Comparison of ENCODE assay signal across 8 cellular contexts in genomic region chr3:143972155-143972494, GRCh38. TPM values are rescaled to one million over a fixed set of nuclear protein-coding genes. Genes with fewer than 3 reads are reported as not detected.
DNase-seq lines count a peak whose midpoint lies in the region; ATAC-seq, FAIRE-seq and TF ChIP-seq lines count a peak whose summit lies in the region.

No MANE protein-coding gene starts in this region.

- H3K9ac ChIP-seq in HUES64 (ENCODE audit: low read depth, low read length), result peak overlapping the region; percentile 88

- H3K27ac ChIP-seq in ACC112 (ENCODE audit: low read depth, low read length), result peak overlapping the region; percentile 85
- H3K27ac ChIP-seq in HUES64 (ENCODE audit: low read depth, low read length), result peak overlapping the region; percentile 96
- peak overlapping the region; percentile 98 for H3K27ac ChIP-seq in lung (ENCODE audit: low read depth in 1 of 2, low read length in 1 of 2)
- H3K27ac ChIP-seq in transverse colon, result peak overlapping the region; percentile 95 to 100 (median 98)

- DNase-seq in cardiac fibroblast (ENCODE audit: low read depth in 2 of 2), result peak in 1 of 2 donors; percentile 73
- DNase-seq in lung (ENCODE audit: low spot score), result no peak
- no peak for DNase-seq in transverse colon
- no peak for DNase-seq in GM12891 (ENCODE audit: insufficient read length, low spot score)

- no peaks in the 10 kb centered on the region for H3K36me3 ChIP-seq in ACC112 (ENCODE audit: insufficient read depth, low read length)
- H3K36me3 ChIP-seq in HUES64 (ENCODE audit: insufficient read depth, low read length), result no peaks in the 10 kb centered on the region
- H3K36me3 ChIP-seq in lung (ENCODE audit: control insufficient read depth in 2 of 2, insufficient read depth in 2 of 2, low read length in 2 of 2), result no peaks in the 10 kb centered on the region
- no peaks in the 10 kb centered on the region for H3K36me3 ChIP-seq in transverse colon

- intact Hi-C loops in transverse colon (cut with DNase I; ENCODE audit: low total_unique reads), result loop anchor here (10.0 kb wide), 1 partner anchor 303 kb away; no protein-coding TSS in a partner anchor

- H3K79me2 ChIP-seq in ACC112 (ENCODE audit: control insufficient read depth, insufficient read depth, low read length, unreplicated experiment), result peaks cover 48% of the 10 kb centered on the region

- TF ChIP-seq POLR2A in transverse colon (IDR thresholded peaks at IDR 0.05) (no peak), GM12891 (IDR thresholded peaks at IDR 0.05; ENCODE audit: low read depth, low read length) (no peak)

- WGBS in HUES64, result under 1% methylated on average over 40 of the region's 40 CpGs
- WGBS in lung, 2 donors, result 1% methylated on average over 31 to 40 of the region's 40 CpGs
- WGBS in transverse colon (ENCODE audit: low coverage in 1 of 2), 2 donors, result 0% methylated on average over 24 of the region's 40 CpGs; no CpG with 5 or more reads in 1 of the 2 donors

- no peak for TF ChIP-seq EP300 in transverse colon (IDR thresholded peaks at IDR 0.05; ENCODE audit: low read depth)

- H3K4me3 ChIP-seq in ACC112 (ENCODE audit: low read depth, low read length), result peak overlapping the region; percentile 95
- peak overlapping the region; percentile 98 for H3K4me3 ChIP-seq in HUES64 (ENCODE audit: low read length)
- H3K4me3 ChIP-seq in cardiac fibroblast (replicated peaks in 1 of 2; ENCODE audit: low read depth in 2 of 2, low read length in 2 of 2), result peak overlapping the region; percentile 76 to 99
- peak overlapping the region; percentile 80 for H3K4me3 ChIP-seq in lung
- H3K4me3 ChIP-seq in transverse colon, result peak overlapping the region; percentile 63 to 81 (median 78)

- TF ChIP-seq CTCF in cardiac fibroblast (IDR thresholded peaks at IDR 0.05; ENCODE audit: low read depth, low read length) (no peak), lung (IDR thresholded peaks at IDR 0.05; ENCODE audit: control extremely low read depth, extremely low read depth) (no peak), transverse colon (IDR thresholded peaks at IDR 0.05) (no peak)

- in situ Hi-C loops in transverse colon (cut with MboI; ENCODE audit: low pct_ligation_motif_present in 1 of 4, low pct_unique_long_range_greater_than_20kb in 1 of 4, low sequenced_read_pairs in 3 of 4), result loop anchor here in 1 of 4 donors (25.0 kb wide), 1 partner anchor 210 kb away; no protein-coding TSS in a partner anchor

- no peak overlapping the region for H2AFZ ChIP-seq in ACC112 (ENCODE audit: low read length, unreplicated experiment)

- H3K27me3 ChIP-seq in ACC112 (ENCODE audit: insufficient read depth, low read length), result no peaks in the 10 kb centered on the region
- H3K27me3 ChIP-seq in HUES64 (ENCODE audit: insufficient read depth, low read length), result no peaks in the 10 kb centered on the region
- H3K27me3 ChIP-seq in lung (ENCODE audit: control insufficient read depth, insufficient read depth), result no peaks in the 10 kb centered on the region
- H3K27me3 ChIP-seq in transverse colon, result no peaks in the 10 kb centered on the region

- ATAC-seq in lung (ENCODE audit: insufficient read depth, low FRiP score) (no peak), GM18873 (IDR thresholded peaks at IDR 0.05; ENCODE audit: low FRiP score, unreplicated experiment) (no peak), HG03139 (IDR thresholded peaks at IDR 0.05; ENCODE audit: unreplicated experiment) (no peak)

- FAIRE-seq in GM12891 (lab: Jason Lieb, UNC), result no peak

- H3K9me3 ChIP-seq in HUES64 (ENCODE audit: insufficient read depth, low read depth, low read length), result no peaks in the 10 kb centered on the region
- no peaks in the 10 kb centered on the region for H3K9me3 ChIP-seq in lung (ENCODE audit: control insufficient read depth in 2 of 2, insufficient read depth in 1 of 2, low read length in 1 of 2)
- no peaks in the 10 kb centered on the region for H3K9me3 ChIP-seq in transverse colon

- H3K4me1 ChIP-seq in ACC112 (ENCODE audit: control insufficient read depth, insufficient read depth, low read length, unreplicated experiment) (peaks cover 16% of the 10 kb centered on the region), HUES64 (ENCODE audit: insufficient read depth, low read length) (peaks cover 38% of the 10 kb centered on the region), lung (ENCODE audit: control insufficient read depth in 2 of 2, insufficient read depth in 2 of 2, low read length in 2 of 2) (peaks cover 0 to 1% of the 10 kb centered on the region in 2 donors), transverse colon (peaks cover 0 to 40% (median 18%) of the 10 kb centered on the region in 4 donors)

TF ChIP-seq in GM12891, 5 proteins besides CTCF, POLR2A, EP300 and RAD21:
- TF ChIP-seq TAF1 (IDR thresholded peaks at IDR 0.05; ENCODE audit: low read depth, low read length) (no peak), PAX5 (IDR thresholded peaks at IDR 0.05; ENCODE audit: insufficient read depth, low read length, severe bottlenecking) (no peak), POU2F2 (IDR thresholded peaks at IDR 0.05; ENCODE audit: low read depth, low read length) (no peak), POLR2AphosphoS5 (IDR thresholded peaks at IDR 0.05; ENCODE audit: low read depth, low read length) (no peak), SPI1 (IDR thresholded peaks at IDR 0.05; ENCODE audit: low read depth, low read length) (no peak)

RNA-seq across cellular contexts. Expression of gene DIPK2A, which starts 0.5 kb away (rescaled TPM):
- 23.2 TPM for polyA plus RNA-seq in HUES64 (2013, experiment 1 of 2)
- 21.4 TPM for polyA plus RNA-seq in HUES64 (2013, experiment 2 of 2)
- 100 to 1,000 TPM in 1 of 2 donors, 10 to 100 TPM in 1; 28.9 to 125 TPM for total RNA-seq in lung
- 1 to 10 TPM; 6.1 to 6.8 TPM for polyA plus RNA-seq in lung
- 10 to 100 TPM; 10.1 to 28.3 (median 17.0) TPM for total RNA-seq in transverse colon
- 5.5 TPM for polyA plus RNA-seq in GM12891 (2012; ENCODE audit: low read depth, missing spikeins)
